2 cellular contexts compared by ENCODE assay signal in the genomic region with DNA sequence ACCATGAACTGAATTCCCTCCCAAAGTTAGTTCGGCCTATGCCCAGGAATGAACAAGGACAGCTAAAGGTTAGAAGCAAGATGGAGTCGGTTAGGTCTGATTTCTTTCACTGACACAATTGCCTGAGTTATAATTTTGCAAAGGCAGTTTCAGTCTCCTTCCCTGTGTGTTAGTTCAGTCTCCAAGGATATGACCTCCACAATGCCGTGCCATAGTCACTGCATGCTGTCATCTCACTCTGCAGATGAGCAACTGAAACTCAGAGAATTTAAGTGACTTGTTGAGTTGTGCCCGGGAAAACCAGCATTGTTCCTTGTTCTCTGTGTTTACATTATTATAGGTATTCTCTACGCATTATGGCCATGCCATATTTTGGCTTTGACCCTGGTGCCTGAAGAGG.
TF ChIP-seq lines count a peak whose summit lies in the region.

No MANE protein-coding gene starts in this region.

TF ChIP-seq in GM23338, 12 proteins besides CTCF, POLR2A, EP300 and RAD21:
- no peak for TF ChIP-seq ZNF114 (CRISPR knock-in tag; IDR thresholded peaks at IDR 0.05)
- no peak for TF ChIP-seq EZH2phosphoT487 (IDR thresholded peaks at IDR 0.05; ENCODE audit: unreplicated experiment)

TF ChIP-seq in SK-N-SH, 30 proteins besides CTCF, POLR2A, EP300 and RAD21:
- no peak for TF ChIP-seq NFIC (IDR thresholded peaks at IDR 0.05; ENCODE audit: borderline replicate concordance)
- TF ChIP-seq FOXJ3 (CRISPR knock-in tag; IDR thresholded peaks at IDR 0.05) = no peak
- TF ChIP-seq, protein P1, sequence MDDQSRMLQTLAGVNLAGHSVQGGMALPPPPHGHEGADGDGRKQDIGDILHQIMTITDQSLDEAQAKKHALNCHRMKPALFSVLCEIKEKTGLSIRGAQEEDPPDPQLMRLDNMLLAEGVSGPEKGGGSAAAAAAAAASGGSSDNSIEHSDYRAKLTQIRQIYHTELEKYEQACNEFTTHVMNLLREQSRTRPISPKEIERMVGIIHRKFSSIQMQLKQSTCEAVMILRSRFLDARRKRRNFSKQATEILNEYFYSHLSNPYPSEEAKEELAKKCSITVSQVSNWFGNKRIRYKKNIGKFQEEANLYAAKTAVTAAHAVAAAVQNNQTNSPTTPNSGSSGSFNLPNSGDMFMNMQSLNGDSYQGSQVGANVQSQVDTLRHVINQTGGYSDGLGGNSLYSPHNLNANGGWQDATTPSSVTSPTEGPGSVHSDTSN (IDR thresholded peaks at IDR 0.05) = no peak
- no peak for TF ChIP-seq YY1 (IDR thresholded peaks at IDR 0.05; ENCODE audit: low read depth)
- TF ChIP-seq EZH2phosphoT487 (IDR thresholded peaks at IDR 0.05; ENCODE audit: borderline replicate concordance, low read depth) = no peak
- no peak for TF ChIP-seq GABPA (IDR thresholded peaks at IDR 0.05; ENCODE audit: low read depth)
- no peak for TF ChIP-seq RXRA (IDR thresholded peaks at IDR 0.05; ENCODE audit: borderline replicate concordance, low read depth)
- TF ChIP-seq, protein P2, sequence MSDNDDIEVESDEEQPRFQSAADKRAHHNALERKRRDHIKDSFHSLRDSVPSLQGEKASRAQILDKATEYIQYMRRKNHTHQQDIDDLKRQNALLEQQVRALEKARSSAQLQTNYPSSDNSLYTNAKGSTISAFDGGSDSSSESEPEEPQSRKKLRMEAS (IDR thresholded peaks at IDR 0.05; ENCODE audit: low read depth) = no peak
- TF ChIP-seq, protein P3, sequence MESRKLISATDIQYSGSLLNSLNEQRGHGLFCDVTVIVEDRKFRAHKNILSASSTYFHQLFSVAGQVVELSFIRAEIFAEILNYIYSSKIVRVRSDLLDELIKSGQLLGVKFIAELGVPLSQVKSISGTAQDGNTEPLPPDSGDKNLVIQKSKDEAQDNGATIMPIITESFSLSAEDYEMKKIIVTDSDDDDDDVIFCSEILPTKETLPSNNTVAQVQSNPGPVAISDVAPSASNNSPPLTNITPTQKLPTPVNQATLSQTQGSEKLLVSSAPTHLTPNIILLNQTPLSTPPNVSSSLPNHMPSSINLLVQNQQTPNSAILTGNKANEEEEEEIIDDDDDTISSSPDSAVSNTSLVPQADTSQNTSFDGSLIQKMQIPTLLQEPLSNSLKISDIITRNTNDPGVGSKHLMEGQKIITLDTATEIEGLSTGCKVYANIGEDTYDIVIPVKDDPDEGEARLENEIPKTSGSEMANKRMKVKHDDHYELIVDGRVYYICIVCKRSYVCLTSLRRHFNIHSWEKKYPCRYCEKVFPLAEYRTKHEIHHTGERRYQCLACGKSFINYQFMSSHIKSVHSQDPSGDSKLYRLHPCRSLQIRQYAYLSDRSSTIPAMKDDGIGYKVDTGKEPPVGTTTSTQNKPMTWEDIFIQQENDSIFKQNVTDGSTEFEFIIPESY (IDR thresholded peaks at IDR 0.05; ENCODE audit: borderline replicate concordance, low read depth) = no peak
- TF ChIP-seq FOXM1 (IDR thresholded peaks at IDR 0.05; ENCODE audit: low read depth) = no peak
- TF ChIP-seq MEF2A (IDR thresholded peaks at IDR 0.05; ENCODE audit: borderline replicate concordance, low read depth) = no peak
- TF ChIP-seq MXI1 (IDR thresholded peaks at IDR 0.05; ENCODE audit: low read depth, low read length) = no peak
- no peak for TF ChIP-seq FOSL2 (IDR thresholded peaks at IDR 0.05; ENCODE audit: borderline replicate concordance, low read depth)
- TF ChIP-seq NRF1 (IDR thresholded peaks at IDR 0.05; ENCODE audit: low read depth, low read length) = no peak
- TF ChIP-seq, protein P4, sequence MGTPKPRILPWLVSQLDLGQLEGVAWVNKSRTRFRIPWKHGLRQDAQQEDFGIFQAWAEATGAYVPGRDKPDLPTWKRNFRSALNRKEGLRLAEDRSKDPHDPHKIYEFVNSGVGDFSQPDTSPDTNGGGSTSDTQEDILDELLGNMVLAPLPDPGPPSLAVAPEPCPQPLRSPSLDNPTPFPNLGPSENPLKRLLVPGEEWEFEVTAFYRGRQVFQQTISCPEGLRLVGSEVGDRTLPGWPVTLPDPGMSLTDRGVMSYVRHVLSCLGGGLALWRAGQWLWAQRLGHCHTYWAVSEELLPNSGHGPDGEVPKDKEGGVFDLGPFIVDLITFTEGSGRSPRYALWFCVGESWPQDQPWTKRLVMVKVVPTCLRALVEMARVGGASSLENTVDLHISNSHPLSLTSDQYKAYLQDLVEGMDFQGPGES (IDR thresholded peaks at IDR 0.05; ENCODE audit: low read depth, low read length) = no peak
- TF ChIP-seq SIN3A (IDR thresholded peaks at IDR 0.05; ENCODE audit: borderline replicate concordance, low read depth, low read length) = no peak
- no peak for TF ChIP-seq RCOR1 (IDR thresholded peaks at IDR 0.05; ENCODE audit: low read length)
